Comparison of ENCODE assay signal across 14 cellular contexts in genomic region chr6:3268680-3269079, GRCh38. TPM values are rescaled to one million over a fixed set of nuclear protein-coding genes. Genes with fewer than 3 reads are reported as not detected.
A peak's percentile ranks its signal among the peaks of the same experiment; 100 is the strongest.
DNase-seq lines count a peak whose midpoint lies in the region; ATAC-seq and TF ChIP-seq lines count a peak whose summit lies in the region.
"Had no signal": no experiment of that assay in that cellular context is flagged by ENCODE, and none has a peak within 500 bp of the region (broad histone marks: within the 10 kb centered on the region; RNA-seq: fewer than 3 reads in every experiment).

No MANE protein-coding gene starts in this region.

- peaks cover 45% of the 10 kb centered on the region for H3K79me2 ChIP-seq in GM23338 (replicated peaks; ENCODE audit: insufficient read depth)

- H3K4me3 ChIP-seq in breast epithelium (no peak overlapping the region), GM23338 (no peak overlapping the region)
- H3K4me3 ChIP-seq: GM23248 had no signal

- H4K20me1 ChIP-seq in GM23338 (replicated peaks; ENCODE audit: insufficient read depth): peaks cover 29% of the 10 kb centered on the region

- H3K27me3 Mint-ChIP-seq in MCF 10A (ENCODE audit: insufficient read depth, unreplicated experiment): no peaks in the 10 kb centered on the region
- peaks cover 10% of the 10 kb centered on the region for H3K27me3 Mint-ChIP-seq in GM23338 (ENCODE audit: insufficient read depth, low read depth, poor library complexity)
- no peaks in the 10 kb centered on the region for H3K27me3 Mint-ChIP-seq in chondrocyte (ENCODE audit: low read depth)
- H3K27me3 Mint-ChIP-seq in activated naive CD8-positive, alpha-beta T cell treated with anti-CD3 and anti-CD28 coated beads for 36 hours: no peaks in the 10 kb centered on the region
- H3K27me3 Mint-ChIP-seq: B cell; CD4-positive, alpha-beta T cell; IgD-negative memory B cell had no signal

- intact Hi-C loops in MCF 10A (cut with micrococcal nuclease): no loop called here
- intact Hi-C loops in breast epithelium (cut with DNase I; ENCODE audit: low total_unique reads): loop anchor here (2.0 to 10.0 kb wide), 2 partner anchors 72 to 856 kb away; no protein-coding TSS in a partner anchor

- H2AFZ ChIP-seq in GM23338: no peak overlapping the region
- H2AFZ ChIP-seq: GM23248 had no signal

- TF ChIP-seq CTCF in MCF 10A (IDR thresholded peaks at IDR 0.05; ENCODE audit: unreplicated experiment) (no peak), breast epithelium (IDR thresholded peaks at IDR 0.05) (no peak), GM23338 (conservative IDR thresholded peaks at IDR 0.05; ENCODE audit: low read depth in 2 of 2) (no peak), chondrocyte (IDR thresholded peaks at IDR 0.05) (no peak)

- no peak overlapping the region for H3K4me2 ChIP-seq in GM23338

- TF ChIP-seq POLR2A in breast epithelium (IDR thresholded peaks at IDR 0.05): no peak

- H3F3A ChIP-seq in GM23338 (replicated peaks; ENCODE audit: low read depth): 0 out of 2 replicates have a peak, but pooled peaks cover 10% of the 10 kb centered on the region

- POLR2A ChIA-PET in MCF 10A (lab: Yijun Ruan, JAX): interaction anchor here (0.6 to 1.4 kb wide), 2 partner anchors 16 to 149 kb away, joined by 3 to 5 read pairs; no protein-coding TSS in a partner anchor

- peak overlapping the region; percentile 25 for H3K27ac Mint-ChIP-seq in MCF 10A (ENCODE audit: low read depth, unreplicated experiment)
- H3K27ac Mint-ChIP-seq in GM23338: no peak overlapping the region
- H3K27ac Mint-ChIP-seq in chondrocyte (ENCODE audit: unreplicated experiment): no peak overlapping the region
- H3K27ac Mint-ChIP-seq in stimulated activated effector memory CD8-positive, alpha-beta T cell treated with anti-CD3 and anti-CD28 coated beads, Interleukin-12 subunit alpha, Interleukin-12 subunit beta, amount 100 ng/mL, for 72 hours: peak overlapping the region; percentile 20
- no peak overlapping the region for H3K27ac Mint-ChIP-seq in activated naive CD8-positive, alpha-beta T cell treated with anti-CD3 and anti-CD28 coated beads for 36 hours
- H3K27ac Mint-ChIP-seq: B cell; CD4-positive, alpha-beta T cell had no signal

- H3K27ac ChIP-seq in breast epithelium (no peak overlapping the region), GM23338 (ENCODE audit: low read depth) (0 out of 2 replicates have a peak overlapping the region, but pooled peaks have one; percentile 66)
- H3K27ac ChIP-seq: GM23248 had no signal

- H3K4me3 Mint-ChIP-seq in MCF 10A (ENCODE audit: unreplicated experiment): no peak overlapping the region
- no peak overlapping the region for H3K4me3 Mint-ChIP-seq in GM23338
- no peak overlapping the region for H3K4me3 Mint-ChIP-seq in chondrocyte (ENCODE audit: unreplicated experiment)
- H3K4me3 Mint-ChIP-seq in stimulated activated effector memory CD8-positive, alpha-beta T cell treated with anti-CD3 and anti-CD28 coated beads, Interleukin-12 subunit alpha, Interleukin-12 subunit beta, amount 100 ng/mL, for 72 hours: no peak overlapping the region
- no peak overlapping the region for H3K4me3 Mint-ChIP-seq in activated naive CD8-positive, alpha-beta T cell treated with anti-CD3 and anti-CD28 coated beads for 36 hours
- H3K4me3 Mint-ChIP-seq: B cell; CD4-positive, alpha-beta T cell had no signal

- H3K36me3 ChIP-seq in breast epithelium: no peaks in the 10 kb centered on the region
- peaks cover 18% of the 10 kb centered on the region for H3K36me3 ChIP-seq in GM23338 (ENCODE audit: insufficient read depth)

- H3K4me1 ChIP-seq in breast epithelium: no peaks in the 10 kb centered on the region
- no peaks in the 10 kb centered on the region; the same call in 1 of the 2 replicates for H3K4me1 ChIP-seq in GM23338 (ENCODE audit: insufficient read depth)

- H3K4me1 Mint-ChIP-seq in MCF 10A (ENCODE audit: insufficient read depth, unreplicated experiment) (no peaks in the 10 kb centered on the region), GM23338 (peaks cover 6% of the 10 kb centered on the region), chondrocyte (ENCODE audit: low read depth) (peaks cover 6% of the 10 kb centered on the region)
- peaks cover 45% of the 10 kb centered on the region for H3K4me1 Mint-ChIP-seq in stimulated activated effector memory CD8-positive, alpha-beta T cell treated with anti-CD3 and anti-CD28 coated beads, Interleukin-12 subunit alpha, Interleukin-12 subunit beta, amount 100 ng/mL, for 72 hours
- peaks cover 12% of the 10 kb centered on the region for H3K4me1 Mint-ChIP-seq in activated naive CD8-positive, alpha-beta T cell treated with anti-CD3 and anti-CD28 coated beads for 36 hours

- no peak for DNase-seq in MCF 10A (ENCODE audit: unreplicated experiment)
- DNase-seq in breast epithelium (ENCODE audit: low spot score in 2 of 2): no peak
- DNase-seq in GM23338 (ENCODE audit: low spot score): no peak
- DNase-seq in chondrocyte (ENCODE audit: low spot score): peak; percentile 57
- DNase-seq in stimulated activated effector memory CD8-positive, alpha-beta T cell treated with anti-CD3 and anti-CD28 coated beads, Interleukin-12 subunit alpha, Interleukin-12 subunit beta, amount 100 ng/mL, for 72 hours (ENCODE audit: low spot score in 2 of 2): no peak
- no peak for DNase-seq in activated naive CD8-positive, alpha-beta T cell treated with anti-CD3 and anti-CD28 coated beads for 36 hours
- DNase-seq: C1 segment of cervical spinal cord; Calu3; CD4-positive, alpha-beta T cell; DMS 273 treated with DMSO at 0.1 percent for 48 hours; GM23248 had no signal

- H3K9me3 Mint-ChIP-seq in MCF 10A (ENCODE audit: unreplicated experiment): no peaks in the 10 kb centered on the region
- H3K9me3 Mint-ChIP-seq in GM23338: no peaks in the 10 kb centered on the region; the same call in 2 of the 3 replicates
- H3K9me3 Mint-ChIP-seq in chondrocyte (ENCODE audit: low read depth): no peaks in the 10 kb centered on the region
- no peaks in the 10 kb centered on the region for H3K9me3 Mint-ChIP-seq in stimulated activated effector memory CD8-positive, alpha-beta T cell treated with anti-CD3 and anti-CD28 coated beads, Interleukin-12 subunit alpha, Interleukin-12 subunit beta, amount 100 ng/mL, for 72 hours
- no peaks in the 10 kb centered on the region for H3K9me3 Mint-ChIP-seq in activated naive CD8-positive, alpha-beta T cell treated with anti-CD3 and anti-CD28 coated beads for 36 hours
- H3K9me3 Mint-ChIP-seq: CD4-positive, alpha-beta T cell; IgD-negative memory B cell had no signal

- H3K27me3 ChIP-seq in breast epithelium (no peaks in the 10 kb centered on the region), GM23338 (ENCODE audit: insufficient read depth) (no peaks in the 10 kb centered on the region)

- CTCF ChIA-PET in MCF 10A (lab: Yijun Ruan, JAX): no interaction called here

- no peaks in the 10 kb centered on the region for H3K9me2 ChIP-seq in GM23338 (ENCODE audit: insufficient read depth)

- no peak for ATAC-seq in GM23338
- no peak for ATAC-seq in stimulated activated effector memory CD8-positive, alpha-beta T cell treated with anti-CD3 and anti-CD28 coated beads, Interleukin-12 subunit alpha, Interleukin-12 subunit beta, amount 100 ng/mL, for 72 hours
- ATAC-seq in HG03159 (IDR thresholded peaks at IDR 0.05; ENCODE audit: unreplicated experiment): no peak

- H3K36me3 Mint-ChIP-seq in MCF 10A (ENCODE audit: insufficient read depth, unreplicated experiment): peaks cover 62% of the 10 kb centered on the region
- H3K36me3 Mint-ChIP-seq in GM23338 (ENCODE audit: low read depth): peaks cover 75% of the 10 kb centered on the region
- H3K36me3 Mint-ChIP-seq in chondrocyte (ENCODE audit: low read depth): peaks cover 27% of the 10 kb centered on the region
- peaks cover 76% of the 10 kb centered on the region for H3K36me3 Mint-ChIP-seq in stimulated activated effector memory CD8-positive, alpha-beta T cell treated with anti-CD3 and anti-CD28 coated beads, Interleukin-12 subunit alpha, Interleukin-12 subunit beta, amount 100 ng/mL, for 72 hours
- peaks cover 8% of the 10 kb centered on the region for H3K36me3 Mint-ChIP-seq in activated naive CD8-positive, alpha-beta T cell treated with anti-CD3 and anti-CD28 coated beads for 36 hours

- no TSS peak for BruUV-seq in MCF 10A (replicated peaks; lab: Mats Ljungman, UMichigan)

- no peaks in the 10 kb centered on the region for H3K9me3 ChIP-seq in breast epithelium

RNA-seq across cellular contexts. Expression of gene PSMG4, which starts 9.9 kb away (rescaled TPM):
- total RNA-seq in MCF 10A (2022): 27.9 and 40.0 TPM in 2 replicates
- total RNA-seq in breast epithelium: 10 to 100 TPM; 24.3 to 26.9 (median 24.6) TPM
- total RNA-seq in GM23338 (2014; rRNA removed; shearing (Covaris generic)): 30.6 and 37.2 TPM in 2 replicates
- 168 and 180 TPM in 2 replicates for polyA plus RNA-seq in GM23338 (2016; fragmentation: Nextera tagmentation; extraction: Ambion mirVana)
- total RNA-seq in chondrocyte: 16.2 to 24.7 TPM (median 17.2 TPM) in 3 replicates
- total RNA-seq in activated naive CD8-positive, alpha-beta T cell treated with anti-CD3 and anti-CD28 coated beads for 36 hours: 10 to 100 TPM; 36.4 to 38.1 TPM

RNA-seq across cellular contexts. Expression of gene TUBB2B, which starts 41.2 kb away (rescaled TPM):
- total RNA-seq in MCF 10A (2022) (0.47 and 0.54 TPM in 2 replicates), breast epithelium (1 to 10 TPM; 4.2 to 7.5 (median 7.3) TPM), chondrocyte (109 to 119 TPM (median 117 TPM) in 3 replicates)
- 794 and 802 TPM in 2 replicates for total RNA-seq in GM23338 (2014; rRNA removed; shearing (Covaris generic))
- 355 and 376 TPM in 2 replicates for polyA plus RNA-seq in GM23338 (2016; fragmentation: Nextera tagmentation; extraction: Ambion mirVana)
- total RNA-seq in activated naive CD8-positive, alpha-beta T cell treated with anti-CD3 and anti-CD28 coated beads for 36 hours: under 1 TPM; 0.25 to 0.28 TPM
- total RNA-seq: B cell; CD4-positive, alpha-beta T cell had no signal

Comparison
In these comparisons a context has a peak if more than half of its experiments do, and no peak if none do; other contexts are left out.
1. H3K27ac Mint-ChIP-seq: peak in MCF 10A (single experiment) and stimulated activated effector memory CD8-positive, alpha-beta T cell treated with anti-CD3 and anti-CD28 coated beads, Interleukin-12 subunit alpha, Interleukin-12 subunit beta, amount 100 ng/mL, for 72 hours (single experiment); none in GM23338 (single experiment), chondrocyte (single experiment) and activated naive CD8-positive, alpha-beta T cell treated with anti-CD3 and anti-CD28 coated beads for 36 hours (single experiment).
2. RNA of gene TUBB2B, which starts 41.2 kb away (total RNA-seq): 794 to 802 TPM in GM23338 and 109 to 119 TPM in chondrocyte; 4.2 to 7.5 TPM in breast epithelium, 0.47 to 0.54 TPM in MCF 10A and 0.25 to 0.28 TPM in activated naive CD8-positive, alpha-beta T cell treated with anti-CD3 and anti-CD28 coated beads for 36 hours; every median in the first group is over 10 times any median in the second.